Comparison of ENCODE assay signal across 20 cellular contexts in the genomic region with DNA sequence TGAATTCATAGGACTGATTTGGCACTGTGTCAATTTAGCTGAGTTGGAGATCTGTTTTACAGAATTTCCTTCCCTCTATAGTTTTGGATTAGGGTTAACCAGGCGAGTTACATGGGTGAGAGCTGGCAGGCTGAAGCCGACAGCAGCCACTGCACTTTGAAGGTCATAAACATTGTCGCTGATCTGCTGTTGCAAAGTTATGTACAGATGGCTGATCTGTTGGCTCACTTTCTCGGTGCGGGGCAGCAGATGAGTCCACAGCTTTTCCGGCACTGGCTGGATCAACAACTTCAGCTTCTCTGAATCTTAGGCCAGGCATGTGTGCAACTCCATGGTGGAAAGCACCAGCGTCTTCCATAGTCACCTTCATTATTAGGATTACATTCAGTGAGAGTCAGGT.
DNase-seq lines count a peak whose midpoint lies in the region; ATAC-seq, FAIRE-seq and TF ChIP-seq lines count a peak whose summit lies in the region.
"Had no signal": no experiment of that assay in that cellular context is flagged by ENCODE, and none has a peak within 500 bp of the region (broad histone marks: within the 10 kb centered on the region; RNA-seq: fewer than 3 reads in every experiment).

No MANE protein-coding gene starts in this region.

- ATAC-seq in HepG2 (peak; percentile 78), right lobe of liver (no peak), WTC11 (no peak)
- no peak for ATAC-seq in activated CD8-positive, alpha-beta T cell treated with anti-CD3 and anti-CD28 coated beads, Interleukin-2, amount 10 ng/mL, durations not matched to agents 7 days and 5 days
- ATAC-seq: Panc1, T-cell had no signal

- peak overlapping the region; percentile 32; the same call in 1 of the 2 replicates for H3K4me2 ChIP-seq in HepG2 (ENCODE audit: low read depth, low read length)
- H3K4me2 ChIP-seq in neural progenitor cell = no peak overlapping the region

- in situ Hi-C loops in HepG2 (cut with HindIII; ENCODE audit: extremely low pct_ligation_motif_present, low pct_unique_long_range_greater_than_20kb) = no loop called here

- no peaks in the 10 kb centered on the region for H3K79me2 ChIP-seq in HepG2 (ENCODE audit: insufficient read depth, low read length)
- no peaks in the 10 kb centered on the region for H3K79me2 ChIP-seq in neural progenitor cell (ENCODE audit: low read depth)

- H2AFZ ChIP-seq in HepG2 (ENCODE audit: low read length) (no peak overlapping the region), neural progenitor cell (replicated peaks) (peak overlapping the region; percentile 19)

- POLR2A ChIA-PET in HepG2 (lab: Yijun Ruan, JAX) = no interaction called here
- POLR2A ChIA-PET in WTC11 (lab: Charles Lee) = no interaction called here
- POLR2A ChIA-PET in activated CD8-positive, alpha-beta T cell treated with anti-CD3 and anti-CD28 coated beads, Interleukin-2, amount 10 ng/mL, durations not matched to agents 7 days and 5 days (lab: Charles Lee) = no interaction called here

- H3K27ac ChIP-seq in HepG2 (ENCODE audit: extremely low read length, insufficient read depth, low read length) (no peak overlapping the region), right lobe of liver (no peak overlapping the region), neural progenitor cell (no peak overlapping the region), dorsolateral prefrontal cortex (no peak overlapping the region)
- H3K27ac ChIP-seq: C4-2B had no signal

- DNase-seq in HepG2 (ENCODE audit: low spot score) (no peak), right lobe of liver (no peak), WTC11 (ENCODE audit: low spot score) (no peak), neural progenitor cell (ENCODE audit: low spot score) (no peak), dorsolateral prefrontal cortex (no peak), type B pancreatic cell (ENCODE audit: extremely low spot score, unreplicated experiment) (no peak)
- DNase-seq in activated CD8-positive, alpha-beta T cell treated with anti-CD3 and anti-CD28 coated beads, Interleukin-2, amount 10 ng/mL, durations not matched to agents 7 days and 5 days = no peak
- DNase-seq: DND-41, GOT3, IMR-90, MV-4-11, NCI-H187, NCI-H2107, NCI-H2227 treated with DMSO at 0.1 percent for 48 hours, NCI-H510A, T-cell had no signal

- H4K20me1 ChIP-seq in HepG2 (ENCODE audit: insufficient read depth, low read length) = no peaks in the 10 kb centered on the region
- no peaks in the 10 kb centered on the region for H4K20me1 ChIP-seq in neural progenitor cell (ENCODE audit: low read depth)

- peaks cover 39% of the 10 kb centered on the region for H3K4me1 Mint-ChIP-seq in WTC11
- H3K4me1 Mint-ChIP-seq in neural progenitor cell = peaks cover 12% of the 10 kb centered on the region
- H3K4me1 Mint-ChIP-seq in activated CD8-positive, alpha-beta T cell treated with anti-CD3 and anti-CD28 coated beads, Interleukin-2, amount 10 ng/mL, durations not matched to agents 7 days and 5 days (ENCODE audit: low read depth) = no peaks in the 10 kb centered on the region
- H3K4me1 Mint-ChIP-seq in type B pancreatic cell (ENCODE audit: unreplicated experiment) = peaks cover 3% of the 10 kb centered on the region
- H3K4me1 Mint-ChIP-seq: T-cell had no signal

- no peaks in the 10 kb centered on the region for H3K36me3 ChIP-seq in HepG2 (replicated peaks in 1 of 2; ENCODE audit: control insufficient read depth in 1 of 2, insufficient read depth in 2 of 2, low read length in 2 of 2)
- no peaks in the 10 kb centered on the region for H3K36me3 ChIP-seq in right lobe of liver
- H3K36me3 ChIP-seq in neural progenitor cell = no peaks in the 10 kb centered on the region

- no peaks in the 10 kb centered on the region for H3K9me3 Mint-ChIP-seq in WTC11
- no peaks in the 10 kb centered on the region for H3K9me3 Mint-ChIP-seq in neural progenitor cell
- no peaks in the 10 kb centered on the region for H3K9me3 Mint-ChIP-seq in activated CD8-positive, alpha-beta T cell treated with anti-CD3 and anti-CD28 coated beads, Interleukin-2, amount 10 ng/mL, durations not matched to agents 7 days and 5 days (ENCODE audit: insufficient read depth)
- no peaks in the 10 kb centered on the region for H3K9me3 Mint-ChIP-seq in type B pancreatic cell
- H3K9me3 Mint-ChIP-seq: T-cell had no signal

- H3F3A ChIP-seq in neural progenitor cell (ENCODE audit: low read depth) = peaks cover 3% of the 10 kb centered on the region

- TF ChIP-seq RAD21 in HepG2 (CRISPR knock-in tag; IDR thresholded peaks at IDR 0.05) = no peak

- H3K4me3 ChIP-seq in HepG2 (replicated peaks in 1 of 3; ENCODE audit: insufficient read depth in 1 of 3, low read depth in 2 of 3, low read length in 3 of 3) (no peak overlapping the region), right lobe of liver (no peak overlapping the region), neural progenitor cell (no peak overlapping the region), dorsolateral prefrontal cortex (no peak overlapping the region)

- intact Hi-C loops in HepG2 (cut with micrococcal nuclease; ENCODE audit: unreplicated experiment) (no loop called here), right lobe of liver (cut with DNase I) (no loop called here), dorsolateral prefrontal cortex (cut with DNase I) (no loop called here)

- H3K4me1 ChIP-seq in HepG2 (ENCODE audit: insufficient read depth, low read length) (peaks cover 6% of the 10 kb centered on the region; the same call in 1 of the 2 replicates), right lobe of liver (no peaks in the 10 kb centered on the region), neural progenitor cell (peaks cover 18% of the 10 kb centered on the region)

- H3K4me3 Mint-ChIP-seq in WTC11 (no peak overlapping the region), neural progenitor cell (no peak overlapping the region), type B pancreatic cell (no peak overlapping the region)
- no peak overlapping the region for H3K4me3 Mint-ChIP-seq in activated CD8-positive, alpha-beta T cell treated with anti-CD3 and anti-CD28 coated beads, Interleukin-2, amount 10 ng/mL, durations not matched to agents 7 days and 5 days
- H3K4me3 Mint-ChIP-seq: T-cell had no signal

- H3K27me3 Mint-ChIP-seq in WTC11 (ENCODE audit: low read depth) (no peaks in the 10 kb centered on the region), neural progenitor cell (ENCODE audit: insufficient read depth, low read depth) (peaks cover 3% of the 10 kb centered on the region), type B pancreatic cell (peaks cover 7% of the 10 kb centered on the region)
- peaks cover 6% of the 10 kb centered on the region for H3K27me3 Mint-ChIP-seq in activated CD8-positive, alpha-beta T cell treated with anti-CD3 and anti-CD28 coated beads, Interleukin-2, amount 10 ng/mL, durations not matched to agents 7 days and 5 days (ENCODE audit: low read depth)

- no peak for FAIRE-seq in HepG2 (lab: Jason Lieb, UNC)
- FAIRE-seq: A204.1, GM12891 had no signal

- TF ChIP-seq EP300 in HepG2 (IDR thresholded peaks at IDR 0.05; ENCODE audit: low read depth in 2 of 2, low read length in 2 of 2) = no peak
- TF ChIP-seq EP300 in HepG2 (CRISPR knock-in tag; IDR thresholded peaks at IDR 0.05; ENCODE audit: borderline replicate concordance) = no peak

- WGBS in HepG2 (ENCODE audit: low lambda C conversion rate) = 8% methylated on average over 5 of the region's 7 CpGs
- 17% methylated on average over 1 of the region's 7 CpGs for WGBS in right lobe of liver (ENCODE audit: insufficient coverage, low coverage, low lambda C conversion rate, missing lambda C conversion rate)

- H3K9me3 ChIP-seq in HepG2 (ENCODE audit: low read length) = no peaks in the 10 kb centered on the region
- H3K9me3 ChIP-seq in right lobe of liver = no peaks in the 10 kb centered on the region
- H3K9me3 ChIP-seq in neural progenitor cell (ENCODE audit: low read depth) = no peaks in the 10 kb centered on the region

- TF ChIP-seq CTCF in HepG2 (CRISPR knock-in tag; IDR thresholded peaks at IDR 0.05) (no peak), right lobe of liver (IDR thresholded peaks at IDR 0.05) (no peak), WTC11 (IDR thresholded peaks at IDR 0.05) (no peak), neural progenitor cell (IDR thresholded peaks at IDR 0.05) (no peak), dorsolateral prefrontal cortex (IDR thresholded peaks at IDR 0.05 in 54 of 56, conservative IDR thresholded peaks at IDR 0.05 in 2 of 56; ENCODE audit: low read depth in 1 of 56, partially characterized antibody in 56 of 56) (no peak), type B pancreatic cell (conservative IDR thresholded peaks at IDR 0.05) (no peak)

- H3K9ac ChIP-seq in HepG2 (ENCODE audit: insufficient read depth, low read depth, low read length) = no peak overlapping the region
- H3K9ac ChIP-seq in neural progenitor cell = no peak overlapping the region

- peak overlapping the region; percentile 15; the same call in 1 of the 2 replicates for H3K27ac Mint-ChIP-seq in WTC11
- H3K27ac Mint-ChIP-seq in neural progenitor cell = no peak overlapping the region
- no peak overlapping the region for H3K27ac Mint-ChIP-seq in activated CD8-positive, alpha-beta T cell treated with anti-CD3 and anti-CD28 coated beads, Interleukin-2, amount 10 ng/mL, durations not matched to agents 7 days and 5 days
- no peak overlapping the region for H3K27ac Mint-ChIP-seq in type B pancreatic cell
- H3K27ac Mint-ChIP-seq: T-cell had no signal

- CTCF ChIA-PET in HepG2 (lab: Yijun Ruan, JAX; ENCODE audit: low intra/inter-chr PET ratio, low total read pairs) (no interaction called here), WTC11 (lab: Charles Lee) (interaction anchor here (1.0 kb wide), 1 partner anchor 65 kb away, joined by 3 read pairs; no protein-coding TSS in a partner anchor)
- CTCF ChIA-PET in activated CD8-positive, alpha-beta T cell treated with anti-CD3 and anti-CD28 coated beads, Interleukin-2, amount 10 ng/mL, durations not matched to agents 7 days and 5 days (lab: Charles Lee) = no interaction called here

- no peak for TF ChIP-seq POLR2A in HepG2 (IDR thresholded peaks at IDR 0.05; ENCODE audit: insufficient read depth in 1 of 2, low read depth in 2 of 2, low read length in 2 of 2)
- no peak for TF ChIP-seq POLR2A in right lobe of liver (IDR thresholded peaks at IDR 0.05)

- H3K36me3 Mint-ChIP-seq in WTC11 (no peaks in the 10 kb centered on the region), neural progenitor cell (no peaks in the 10 kb centered on the region), type B pancreatic cell (no peaks in the 10 kb centered on the region)
- H3K36me3 Mint-ChIP-seq in activated CD8-positive, alpha-beta T cell treated with anti-CD3 and anti-CD28 coated beads, Interleukin-2, amount 10 ng/mL, durations not matched to agents 7 days and 5 days (ENCODE audit: low read depth) = no peaks in the 10 kb centered on the region
- H3K36me3 Mint-ChIP-seq: T-cell had no signal

- no TSS peak for BruUV-seq in HepG2 (replicated peaks; lab: Mats Ljungman, UMichigan)

- H3K27me3 ChIP-seq in HepG2 (ENCODE audit: control insufficient read depth in 1 of 2, insufficient read depth in 2 of 2, low read length in 2 of 2) = no peaks in the 10 kb centered on the region
- H3K27me3 ChIP-seq in right lobe of liver = no peaks in the 10 kb centered on the region
- H3K27me3 ChIP-seq in neural progenitor cell = no peaks in the 10 kb centered on the region
- H3K27me3 ChIP-seq in dorsolateral prefrontal cortex = no peaks in the 10 kb centered on the region

TF ChIP-seq in HepG2, 621 proteins besides CTCF, POLR2A, EP300 and RAD21 (continues in another document):
- TF ChIP-seq ZNF616 (CRISPR knock-in tag; IDR thresholded peaks at IDR 0.05; ENCODE audit: low read depth) = no peak
